In the genomic region with DNA sequence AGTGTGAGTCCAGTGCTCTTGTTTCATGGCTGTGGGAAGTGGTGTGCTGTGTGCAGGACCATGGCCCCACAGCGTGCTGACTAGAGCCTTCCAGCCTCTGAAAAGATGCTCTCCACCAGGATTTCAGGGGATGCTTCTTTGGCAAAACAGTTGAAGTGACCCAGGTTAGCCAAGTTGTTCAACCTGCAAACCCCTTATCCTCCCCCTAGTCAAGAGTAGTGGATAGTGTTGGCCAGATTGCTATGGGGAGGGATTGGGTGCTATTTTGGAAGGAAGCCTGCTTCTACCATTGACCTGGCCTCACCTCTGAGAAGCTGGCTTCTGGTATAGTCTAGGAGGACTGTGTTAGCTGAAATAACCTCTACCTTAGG, we compare ENCODE assay signal across 12 cellular contexts. TPM values are rescaled to one million over a fixed set of nuclear protein-coding genes. Genes with fewer than 3 reads are reported as not detected.
DNase-seq lines count a peak whose midpoint lies in the region; ATAC-seq and TF ChIP-seq lines count a peak whose summit lies in the region.
"Had no signal": no experiment of that assay in that cellular context is flagged by ENCODE, and none has a peak within 500 bp of the region (broad histone marks: within the 10 kb centered on the region; RNA-seq: fewer than 3 reads in every experiment).

No MANE protein-coding gene starts in this region.

- DNase-seq in stimulated activated naive CD8-positive, alpha-beta T cell treated with anti-CD3 and anti-CD28 coated beads, Interleukin-15, Interleukin-2, amounts not matched to agents 100 U/mL and 50 U/mL, for 24 hours = no peak
- no peak for DNase-seq in choroid plexus epithelial cell (ENCODE audit: low read depth)
- DNase-seq in effector CD4-positive, alpha-beta T cell = no peak
- no peak for DNase-seq in omental fat pad (ENCODE audit: low spot score)
- no peak for DNase-seq in SW 1271 (lab: John Stamatoyannopoulos, UW)
- DNase-seq: endodermal cell; Karpas-422; NCI-H526 treated with DMSO at 0.1 percent for 48 hours; stimulated activated naive CD4-positive, alpha-beta T cell treated with Interleukin-2 at 50 U/mL for 16 hours had no signal

- no peaks in the 10 kb centered on the region for H3K36me3 ChIP-seq in muscle layer of duodenum (ENCODE audit: control insufficient read depth in 1 of 2, insufficient read depth in 2 of 2, low read length in 2 of 2)

- H3K27ac ChIP-seq in muscle layer of duodenum (ENCODE audit: low read length) = peak overlapping the region; percentile 85

- peaks cover 5 to 9% of the 10 kb centered on the region in 2 donors for H3K4me1 ChIP-seq in muscle layer of duodenum (ENCODE audit: control insufficient read depth in 1 of 2, insufficient read depth in 2 of 2, low read length in 2 of 2)

- peak overlapping the region; percentile 70 for H3K4me3 ChIP-seq in choroid plexus epithelial cell (ENCODE audit: low read depth, low read length)
- H3K4me3 ChIP-seq in muscle layer of duodenum (ENCODE audit: low read depth in 1 of 2, low read length in 2 of 2) = peak overlapping the region; percentile 68 to 87

- H3K9me3 Mint-ChIP-seq in stimulated activated naive CD8-positive, alpha-beta T cell treated with anti-CD3 and anti-CD28 coated beads, Interleukin-15, Interleukin-2, amounts not matched to agents 100 ng/mL and 50 ng/mL, for 24 hours = no peaks in the 10 kb centered on the region
- H3K9me3 Mint-ChIP-seq: endodermal cell had no signal

- ATAC-seq in stimulated activated naive CD8-positive, alpha-beta T cell treated with anti-CD3 and anti-CD28 coated beads, Interleukin-15, Interleukin-2, amounts not matched to agents 100 U/mL and 50 U/mL, for 24 hours = no peak
- no peak for ATAC-seq in omental fat pad (ENCODE audit: low FRiP score)
- ATAC-seq in HG02588 (IDR thresholded peaks at IDR 0.05; ENCODE audit: unreplicated experiment) = no peak

- no peaks in the 10 kb centered on the region for H3K9me3 ChIP-seq in muscle layer of duodenum (ENCODE audit: control insufficient read depth in 1 of 2, low read length in 2 of 2)

- no peaks in the 10 kb centered on the region for H3K27me3 ChIP-seq in muscle layer of duodenum (ENCODE audit: low read depth, low read length)

- no peaks in the 10 kb centered on the region for H3K27me3 Mint-ChIP-seq in stimulated activated naive CD8-positive, alpha-beta T cell treated with anti-CD3 and anti-CD28 coated beads, Interleukin-15, Interleukin-2, amounts not matched to agents 100 ng/mL and 50 ng/mL, for 24 hours

- peaks cover 34% of the 10 kb centered on the region for H3K4me1 Mint-ChIP-seq in stimulated activated naive CD8-positive, alpha-beta T cell treated with anti-CD3 and anti-CD28 coated beads, Interleukin-15, Interleukin-2, amounts not matched to agents 100 ng/mL and 50 ng/mL, for 24 hours (ENCODE audit: low read depth)

- TF ChIP-seq CTCF in choroid plexus epithelial cell (conservative IDR thresholded peaks at IDR 0.05; ENCODE audit: low read depth, low read length) (no peak), omental fat pad (IDR thresholded peaks at IDR 0.05) (no peak)

- no peak overlapping the region for H3K27ac Mint-ChIP-seq in stimulated activated naive CD8-positive, alpha-beta T cell treated with anti-CD3 and anti-CD28 coated beads, Interleukin-15, Interleukin-2, amounts not matched to agents 100 ng/mL and 50 ng/mL, for 24 hours
- H3K27ac Mint-ChIP-seq: endodermal cell had no signal

- peaks cover 5% of the 10 kb centered on the region for H3K36me3 Mint-ChIP-seq in stimulated activated naive CD8-positive, alpha-beta T cell treated with anti-CD3 and anti-CD28 coated beads, Interleukin-15, Interleukin-2, amounts not matched to agents 100 ng/mL and 50 ng/mL, for 24 hours (ENCODE audit: low read depth)

- peak overlapping the region; percentile 80 for H3K4me3 Mint-ChIP-seq in stimulated activated naive CD8-positive, alpha-beta T cell treated with anti-CD3 and anti-CD28 coated beads, Interleukin-15, Interleukin-2, amounts not matched to agents 100 ng/mL and 50 ng/mL, for 24 hours

RNA-seq across cellular contexts. Expression of gene MICAL2, which starts 1.7 kb away (rescaled TPM):
- total RNA-seq in omental fat pad = 100 to 1,000 TPM in 1 of 4 donors, 10 to 100 TPM in 3; 34.3 to 143 (median 57.0) TPM
